ENCODE assay signal across 18 cellular contexts in genomic region chr17:77843878-77844260, GRCh38.
DNase-seq lines count a peak whose midpoint lies in the region; ATAC-seq and TF ChIP-seq lines count a peak whose summit lies in the region.
"Had no signal": no experiment of that assay in that cellular context is flagged by ENCODE, and none has a peak within 500 bp of the region (broad histone marks: within the 10 kb centered on the region; RNA-seq: fewer than 3 reads in every experiment).

No MANE protein-coding gene starts in this region.

- no peak overlapping the region for H3K4me3 ChIP-seq in neural progenitor cell
- H3K4me3 ChIP-seq: mucosa of descending colon, pancreas, upper lobe of right lung had no signal

- DNase-seq in activated CD4-positive, alpha-beta T cell treated with anti-CD3 and anti-CD28 coated beads, Interleukin-2, amount 10 ng/mL, durations not matched to agents 24 days and 14 days = no peak
- no peak for DNase-seq in activated CD4-positive, alpha-beta T cell treated with anti-CD3 and anti-CD28 coated beads, Interleukin-2, amount 50 U/mL, for 48 hours
- no peak for DNase-seq in neural progenitor cell (ENCODE audit: low spot score)
- DNase-seq in HuH-7.5 (ENCODE audit: low spot score) = no peak
- no peak for DNase-seq in COLO829 (ENCODE audit: low spot score)
- DNase-seq: Caco-2, caudate nucleus, GF-D8, NCI-H1105, SHP77 treated with DMSO at 0.1 percent for 48 hours, T1000 had no signal

- no peaks in the 10 kb centered on the region for H3K4me1 ChIP-seq in neural progenitor cell
- H3K4me1 ChIP-seq: upper lobe of right lung had no signal

- ATAC-seq in GM18909 (IDR thresholded peaks at IDR 0.05; ENCODE audit: poor library complexity, unreplicated experiment) = no peak
- ATAC-seq: HepG2, mucosa of descending colon, pancreas, upper lobe of right lung had no signal

- no peak for TF ChIP-seq CTCF in neural progenitor cell (IDR thresholded peaks at IDR 0.05)

- H3F3A ChIP-seq in neural progenitor cell (ENCODE audit: low read depth) = no peaks in the 10 kb centered on the region

- H3K27ac ChIP-seq in KOPT-K1 (ENCODE audit: low read depth, low read length, poor library complexity, severe bottlenecking) (peak overlapping the region; percentile 85), neural progenitor cell (no peak overlapping the region)
- H3K27ac ChIP-seq: pancreas, upper lobe of right lung had no signal

- H3K27me3 ChIP-seq in neural progenitor cell = no peaks in the 10 kb centered on the region
- H3K27me3 ChIP-seq: pancreas, upper lobe of right lung had no signal

- peaks cover 45% of the 10 kb centered on the region for H3K4me1 Mint-ChIP-seq in activated CD4-positive, alpha-beta T cell treated with anti-CD3 and anti-CD28 coated beads, Interleukin-2, amount 10 ng/mL, durations not matched to agents 24 days and 14 days
- H3K4me1 Mint-ChIP-seq in activated naive CD8-positive, alpha-beta T cell (ENCODE audit: low read depth) = peaks cover 58% of the 10 kb centered on the region
- H3K4me1 Mint-ChIP-seq in neural progenitor cell = peaks cover 5% of the 10 kb centered on the region

- no peak overlapping the region for H3K9ac ChIP-seq in neural progenitor cell

- H4K20me1 ChIP-seq in neural progenitor cell (ENCODE audit: low read depth) = no peaks in the 10 kb centered on the region

- H2AFZ ChIP-seq in neural progenitor cell (replicated peaks) = no peak overlapping the region

- H3K4me2 ChIP-seq in neural progenitor cell = no peak overlapping the region

- H3K9me3 ChIP-seq in KOPT-K1 (ENCODE audit: insufficient read depth, low read length, poor library complexity, severe bottlenecking) = no peaks in the 10 kb centered on the region
- no peaks in the 10 kb centered on the region for H3K9me3 ChIP-seq in neural progenitor cell (ENCODE audit: low read depth)
- H3K9me3 ChIP-seq: Caco-2, mucosa of descending colon, pancreas, upper lobe of right lung had no signal

- no peaks in the 10 kb centered on the region for H3K36me3 ChIP-seq in KOPT-K1 (ENCODE audit: insufficient read depth, low read length)
- H3K36me3 ChIP-seq in neural progenitor cell = no peaks in the 10 kb centered on the region
- H3K36me3 ChIP-seq: pancreas, upper lobe of right lung had no signal

- intact Hi-C loops in activated CD4-positive, alpha-beta T cell treated with anti-CD3 and anti-CD28 coated beads, Interleukin-2, amount 10 ng/mL, durations not matched to agents 24 days and 14 days (cut with micrococcal nuclease) = loop anchor here (1.0 to 10.0 kb wide), 4 partner anchors 10 to 209 kb away; partner anchors contain the start of gene TNRC6C

- no peaks in the 10 kb centered on the region for H3K9me3 Mint-ChIP-seq in activated CD4-positive, alpha-beta T cell treated with anti-CD3 and anti-CD28 coated beads, Interleukin-2, amount 10 ng/mL, durations not matched to agents 24 days and 14 days
- no peaks in the 10 kb centered on the region for H3K9me3 Mint-ChIP-seq in activated naive CD8-positive, alpha-beta T cell (ENCODE audit: low read depth)
- H3K9me3 Mint-ChIP-seq in neural progenitor cell = no peaks in the 10 kb centered on the region

- no peaks in the 10 kb centered on the region for H3K36me3 Mint-ChIP-seq in activated CD4-positive, alpha-beta T cell treated with anti-CD3 and anti-CD28 coated beads, Interleukin-2, amount 10 ng/mL, durations not matched to agents 24 days and 14 days (ENCODE audit: low read depth)
- no peaks in the 10 kb centered on the region for H3K36me3 Mint-ChIP-seq in activated naive CD8-positive, alpha-beta T cell
- H3K36me3 Mint-ChIP-seq in neural progenitor cell = no peaks in the 10 kb centered on the region

- H3K27me3 Mint-ChIP-seq in activated CD4-positive, alpha-beta T cell treated with anti-CD3 and anti-CD28 coated beads, Interleukin-2, amount 10 ng/mL, durations not matched to agents 24 days and 14 days = peaks cover 10% of the 10 kb centered on the region
- no peaks in the 10 kb centered on the region for H3K27me3 Mint-ChIP-seq in activated naive CD8-positive, alpha-beta T cell
- H3K27me3 Mint-ChIP-seq in neural progenitor cell (ENCODE audit: insufficient read depth, low read depth) = peaks cover 5% of the 10 kb centered on the region

- H3K27ac Mint-ChIP-seq in activated CD4-positive, alpha-beta T cell treated with anti-CD3 and anti-CD28 coated beads, Interleukin-2, amount 10 ng/mL, durations not matched to agents 24 days and 14 days = peak overlapping the region; percentile 89
- peak overlapping the region; percentile 91 for H3K27ac Mint-ChIP-seq in activated naive CD8-positive, alpha-beta T cell
- peak overlapping the region; percentile 50 for H3K27ac Mint-ChIP-seq in neural progenitor cell

- H3K79me2 ChIP-seq in neural progenitor cell (ENCODE audit: low read depth) = no peaks in the 10 kb centered on the region

- peak overlapping the region; percentile 76 for H3K4me3 Mint-ChIP-seq in activated CD4-positive, alpha-beta T cell treated with anti-CD3 and anti-CD28 coated beads, Interleukin-2, amount 10 ng/mL, durations not matched to agents 24 days and 14 days
- H3K4me3 Mint-ChIP-seq in activated naive CD8-positive, alpha-beta T cell = peak overlapping the region; percentile 72
- H3K4me3 Mint-ChIP-seq in neural progenitor cell = no peak overlapping the region
